ENCODE assay signal across 12 cellular contexts in the genomic region with DNA sequence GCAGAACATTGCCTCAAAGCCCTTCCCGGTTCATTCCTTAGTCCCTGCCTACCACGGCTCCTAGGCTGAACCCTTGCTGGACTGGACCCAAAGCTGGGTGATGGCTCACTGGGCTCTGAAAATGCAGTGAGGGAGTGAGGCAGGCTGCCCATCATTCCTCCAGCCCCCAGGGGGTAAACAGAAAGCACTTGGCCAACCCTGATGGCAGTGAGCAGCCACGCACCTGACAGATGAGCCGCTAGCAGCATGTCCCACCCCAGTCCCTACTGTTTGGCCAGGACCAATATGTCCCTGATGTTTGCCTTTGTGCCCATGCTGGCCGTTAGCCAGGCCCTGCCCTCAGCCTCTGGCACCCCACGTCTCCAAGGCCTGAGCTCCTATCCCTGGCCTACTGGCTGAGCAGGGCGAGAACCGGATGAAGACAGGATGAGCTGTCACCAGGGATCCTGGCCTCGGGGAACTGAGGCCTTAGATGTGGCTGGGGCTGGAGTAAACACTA. TPM values are rescaled to one million over a fixed set of nuclear protein-coding genes. Genes with fewer than 3 reads are reported as not detected.
A peak's percentile ranks its signal among the peaks of the same experiment; 100 is the strongest.
DNase-seq lines count a peak whose midpoint lies in the region; ATAC-seq and TF ChIP-seq lines count a peak whose summit lies in the region.
"Had no signal": no experiment of that assay in that cellular context is flagged by ENCODE, and none has a peak within 500 bp of the region (broad histone marks: within the 10 kb centered on the region; RNA-seq: fewer than 3 reads in every experiment).

No MANE protein-coding gene starts in this region.

- intact Hi-C loops in mammary epithelial cell (cut with micrococcal nuclease) = loop anchor here (1.0 kb wide), 1 partner anchor 8 kb away; no protein-coding TSS in a partner anchor

- no peaks in the 10 kb centered on the region for H3K79me2 ChIP-seq in mammary epithelial cell (ENCODE audit: insufficient read depth, low read length)

- no peak overlapping the region for H3K4me3 ChIP-seq in mammary epithelial cell (replicated peaks in 1 of 3; ENCODE audit: insufficient read depth in 1 of 3, low read depth in 2 of 3, low read length in 3 of 3)
- H3K4me3 ChIP-seq: spleen had no signal

- H4K20me1 ChIP-seq in mammary epithelial cell (ENCODE audit: insufficient read depth, low read length) = no peaks in the 10 kb centered on the region

- H3K9me3 ChIP-seq in mammary epithelial cell (replicated peaks; ENCODE audit: insufficient read depth, low read length) = no peaks in the 10 kb centered on the region
- H3K9me3 ChIP-seq: spleen had no signal

- H3K36me3 Mint-ChIP-seq in naive B cell = no peaks in the 10 kb centered on the region
- H3K36me3 Mint-ChIP-seq: CD4-positive, alpha-beta memory T cell had no signal

- peaks cover 26 to 41% (median 32%) of the 10 kb centered on the region in 3 donors for H3K4me1 Mint-ChIP-seq in naive B cell

- H3K9ac ChIP-seq in mammary epithelial cell (ENCODE audit: insufficient read depth, low read length) = no peak overlapping the region

- CTCF ChIA-PET in mammary epithelial cell (lab: Charles Lee; ENCODE audit: low non-redundant PET) = interaction anchor here (0.7 kb wide), 1 partner anchor 23 kb away, joined by 3 read pairs; no protein-coding TSS in a partner anchor

- no TSS peak for BruUV-seq in mammary epithelial cell (replicated peaks; lab: Mats Ljungman, UMichigan)

- no peak for TF ChIP-seq CTCF in mammary epithelial cell (conservative IDR thresholded peaks at IDR 0.05 in 1 of 2, IDR thresholded peaks at IDR 0.05 in 1 of 2; ENCODE audit: extremely low read depth in 1 of 2, insufficient read depth in 1 of 2, low read depth in 1 of 2, low read length in 2 of 2)

- no peaks in the 10 kb centered on the region for H3K27me3 Mint-ChIP-seq in naive B cell
- H3K27me3 Mint-ChIP-seq: CD4-positive, alpha-beta memory T cell had no signal

- 20% methylated on average over 8 of the region's 9 CpGs for WGBS in mammary epithelial cell (ENCODE audit: low coverage, missing lambda C conversion rate)

- in situ Hi-C loops in mammary epithelial cell (cut with MboI; ENCODE audit: low sequenced_read_pairs in 2 of 2) = loop anchor here in 1 of 2 donors (25.0 kb wide), 1 partner anchor 563 kb away; no protein-coding TSS in a partner anchor

- ATAC-seq in naive B cell (ENCODE audit: low read depth in 2 of 2) = no peak

- peaks cover 0 to 4% (median 0%) of the 10 kb centered on the region in 7 donors for H3K9me3 Mint-ChIP-seq in naive B cell
- H3K9me3 Mint-ChIP-seq: CD4-positive, alpha-beta memory T cell had no signal

- no peaks in the 10 kb centered on the region for H3K27me3 ChIP-seq in mammary epithelial cell (ENCODE audit: insufficient read depth, low read length)
- H3K27me3 ChIP-seq: spleen had no signal

- H2AFZ ChIP-seq in mammary epithelial cell (ENCODE audit: low read depth, low read length) = peak overlapping the region; percentile 57

- peaks cover 17% of the 10 kb centered on the region for H3K4me1 ChIP-seq in mammary epithelial cell (ENCODE audit: insufficient read depth, low read length)

- peak overlapping the region in 4 of 6 donors; percentile 47 to 93 (median 62) for H3K27ac Mint-ChIP-seq in naive B cell

- no peaks in the 10 kb centered on the region for H3K36me3 ChIP-seq in mammary epithelial cell (ENCODE audit: insufficient read depth, low read length)
- H3K36me3 ChIP-seq: spleen had no signal

- H3K4me2 ChIP-seq in mammary epithelial cell (ENCODE audit: insufficient read depth, low read depth, low read length) = peak overlapping the region; percentile 34

- dilution Hi-C loops in mammary epithelial cell (cut with HindIII; ENCODE audit: low sequenced_read_pairs) = no loop called here

- DNase-seq in COR-L47 (lab: John Stamatoyannopoulos, UW) (peak; percentile 69), NCI-H1092 treated with DMSO at 0.1 percent for 48 hours (lab: John Stamatoyannopoulos, UW) (peak; percentile 59), mammary epithelial cell (peak; percentile 69), naive B cell (no peak), AG20443 (ENCODE audit: low spot score) (no peak), NCI-H1694 treated with DMSO at 0.1 percent for 48 hours (lab: John Stamatoyannopoulos, UW) (no peak)
- DNase-seq in effector CD8-positive, alpha-beta T cell (lab: John Stamatoyannopoulos, UW) = no peak
- DNase-seq in activated CD4-positive, alpha-beta T cell treated with anti-CD3 and anti-CD28 coated beads for 48 hours = no peak
- DNase-seq: NCI-H1048, spleen had no signal

- H3K4me3 Mint-ChIP-seq in naive B cell = no peak overlapping the region
- H3K4me3 Mint-ChIP-seq: CD4-positive, alpha-beta memory T cell had no signal

- H3K27ac ChIP-seq in mammary epithelial cell (ENCODE audit: insufficient read depth, low read depth, low read length) = peak overlapping the region; percentile 43
- H3K27ac ChIP-seq: HL-60 had no signal

RNA-seq across cellular contexts. Expression of gene BAK1, which starts 19.4 kb away (rescaled TPM):
- total RNA-seq in mammary epithelial cell = 10 to 100 TPM; 41.0 to 70.6 TPM
- polyA plus RNA-seq in mammary epithelial cell (62.0 TPM), naive B cell (ENCODE audit: low read depth in 6 of 6) (10 to 100 TPM; 11.7 to 22.6 (median 13.6) TPM)
- 81.7 TPM for polyA minus RNA-seq in mammary epithelial cell

RNA-seq across cellular contexts. Expression of gene ITPR3, which starts 21.7 kb away (rescaled TPM):
- total RNA-seq in mammary epithelial cell = 100 to 1,000 TPM; 125 to 155 TPM
- polyA plus RNA-seq in mammary epithelial cell (106 TPM), naive B cell (ENCODE audit: low read depth in 6 of 6) (1 to 10 TPM in 4 of 6 donors, under 1 TPM in 2; 0.22 to 6.4 (median 1.7) TPM)
- 270 TPM for polyA minus RNA-seq in mammary epithelial cell

Comparison
In these comparisons a context has a peak if more than half of its experiments do, and no peak if none do; other contexts are left out.
1. DNase-seq: peak in COR-L47 (single experiment), NCI-H1092 treated with DMSO at 0.1 percent for 48 hours (single experiment) and mammary epithelial cell (single experiment); none in naive B cell (single experiment), effector CD8-positive, alpha-beta T cell (single experiment), AG20443 (single experiment), activated CD4-positive, alpha-beta T cell treated with anti-CD3 and anti-CD28 coated beads for 48 hours (single experiment) and NCI-H1694 treated with DMSO at 0.1 percent for 48 hours (single experiment).
2. RNA of gene ITPR3, which starts 21.7 kb away (polyA plus RNA-seq): 106 TPM in mammary epithelial cell (single experiment); 0.22 to 6.4 TPM in naive B cell; every median in the first group is over 10 times any median in the second.